In genomic region chr2:119179951-119180350, GRCh38 we compare ENCODE assay signal across 35 cellular contexts. TPM values are rescaled to one million over a fixed set of nuclear protein-coding genes. Genes with fewer than 3 reads are reported as not detected.
DNase-seq lines count a peak whose midpoint lies in the region; ATAC-seq and TF ChIP-seq lines count a peak whose summit lies in the region.
"Had no signal": no experiment of that assay in that cellular context is flagged by ENCODE, and none has a peak within 500 bp of the region (broad histone marks: within the 10 kb centered on the region; RNA-seq: fewer than 3 reads in every experiment).

No MANE protein-coding gene starts in this region.

- intact Hi-C loops in natural killer cell (cut with micrococcal nuclease) (loop anchor here (10.0 kb wide), 1 partner anchor 1135 kb away; no protein-coding TSS in a partner anchor), left ventricle myocardium superior (cut with micrococcal nuclease) (no loop called here)

- H3K9me3 Mint-ChIP-seq in chondrocyte (ENCODE audit: low read depth) (no peaks in the 10 kb centered on the region), natural killer cell (no peaks in the 10 kb centered on the region)
- H3K9me3 Mint-ChIP-seq: activated B cell treated with CpG ODN at 0.5 μM for 24 hours; activated CD4-positive, alpha-beta T cell treated with anti-CD3 and anti-CD28 coated beads, Interleukin-2, amount 10 ng/mL, durations not matched to agents 7 days and 5 days; activated T-cell treated with anti-CD3 and anti-CD28 coated beads, Interleukin-2, amount 50 U/mL, for 24 hours; dendritic cell treated with granulocyte-macrophage colony-stimulating factor and Interleukin-4, amounts not matched to agents 40 ng/mL and 50 ng/mL, for 4 days; naive thymus-derived CD8-positive, alpha-beta T cell; stimulated activated memory B cell treated with anti-CD40 and anti-IgM and Interleukin-4, amounts not matched to agents 10 μg/mL and 1 μg/mL and 100 μg/mL, for 72 hours had no signal

- TF ChIP-seq CTCF in HEK293 (tag by site-specific recombination; IDR thresholded peaks at IDR 0.05) (no peak), chondrocyte (IDR thresholded peaks at IDR 0.05) (peak; percentile 40), natural killer cell (IDR thresholded peaks at IDR 0.05) (no peak)

- no peak for ATAC-seq in natural killer cell
- no peak for ATAC-seq in left ventricle myocardium superior
- ATAC-seq: naive thymus-derived CD8-positive, alpha-beta T cell; stimulated activated memory B cell treated with anti-CD40 and anti-IgM and Interleukin-4, amounts not matched to agents 10 μg/mL and 1 μg/mL and 100 μg/mL, for 72 hours had no signal

- CTCF ChIA-PET in HEK293 (lab: Yijun Ruan, JAX), result interaction anchor here (0.9 to 1.5 kb wide), 2 partner anchors 53 to 152 kb away, joined by 3 read pairs; no protein-coding TSS in a partner anchor

- H3K4me3 ChIP-seq in HEK293 (ENCODE audit: low read depth, low read length) (no peak overlapping the region), skeletal muscle cell (ENCODE audit: low read depth, low read length) (no peak overlapping the region)
- H3K4me3 ChIP-seq: BLaER1 treated with 17β-estradiol and CSF1 and Interleukin-3, amounts not matched to agents 10 nM and 100 nM; left ventricle myocardium inferior; sigmoid colon; SJSA1 had no signal

- no peaks in the 10 kb centered on the region for H3K4me1 ChIP-seq in HEK293 (ENCODE audit: control insufficient read depth, insufficient read depth, low read length)
- H3K4me1 ChIP-seq: BLaER1 treated with 17β-estradiol and CSF1 and Interleukin-3, amounts not matched to agents 10 nM and 100 nM; sigmoid colon had no signal

- H3K27me3 Mint-ChIP-seq in chondrocyte (ENCODE audit: low read depth) (no peaks in the 10 kb centered on the region), natural killer cell (ENCODE audit: low read depth in 2 of 2) (no peaks in the 10 kb centered on the region)
- H3K27me3 Mint-ChIP-seq: activated B cell treated with CpG ODN at 0.5 μM for 24 hours; activated naive CD8-positive, alpha-beta T cell; activated T-cell treated with anti-CD3 and anti-CD28 coated beads, Interleukin-2, amount 50 U/mL, for 24 hours; stimulated activated memory B cell treated with anti-CD40 and anti-IgM and Interleukin-4, amounts not matched to agents 10 μg/mL and 1 μg/mL and 100 μg/mL, for 72 hours had no signal

- no peaks in the 10 kb centered on the region for H3K36me3 Mint-ChIP-seq in chondrocyte (ENCODE audit: low read depth)
- H3K36me3 Mint-ChIP-seq in natural killer cell, result no peaks in the 10 kb centered on the region
- H3K36me3 Mint-ChIP-seq: activated naive CD8-positive, alpha-beta T cell; naive thymus-derived CD8-positive, alpha-beta T cell; stimulated activated memory B cell treated with anti-CD40 and anti-IgM and Interleukin-4, amounts not matched to agents 10 μg/mL and 1 μg/mL and 100 μg/mL, for 72 hours had no signal

- no peaks in the 10 kb centered on the region for H3K9me3 ChIP-seq in HEK293 (ENCODE audit: control insufficient read depth, insufficient read depth, low read depth, low read length)
- H3K9me3 ChIP-seq: BLaER1 treated with 17β-estradiol and CSF1 and Interleukin-3, amounts not matched to agents 10 nM and 100 nM; left ventricle myocardium inferior; sigmoid colon; SJSA1 had no signal

- POLR2A ChIA-PET in HEK293 (lab: Yijun Ruan, JAX), result no interaction called here

- H3K27ac Mint-ChIP-seq in chondrocyte (ENCODE audit: unreplicated experiment) (peak overlapping the region; percentile 81), natural killer cell (no peak overlapping the region)
- H3K27ac Mint-ChIP-seq: activated B cell treated with CpG ODN at 0.5 μM for 24 hours; activated CD4-positive, alpha-beta T cell treated with anti-CD3 and anti-CD28 coated beads, Interleukin-2, amount 10 ng/mL, durations not matched to agents 7 days and 5 days; activated naive CD8-positive, alpha-beta T cell; activated T-cell treated with anti-CD3 and anti-CD28 coated beads, Interleukin-2, amount 50 U/mL, for 24 hours; dendritic cell treated with granulocyte-macrophage colony-stimulating factor and Interleukin-4, amounts not matched to agents 40 ng/mL and 50 ng/mL, for 4 days; naive thymus-derived CD8-positive, alpha-beta T cell; stimulated activated memory B cell treated with anti-CD40 and anti-IgM and Interleukin-4, amounts not matched to agents 10 μg/mL and 1 μg/mL and 100 μg/mL, for 72 hours had no signal

- H3K27ac ChIP-seq in HEK293 (ENCODE audit: extremely low read depth, low read depth, low read length), result no peak overlapping the region
- H3K27ac ChIP-seq: BLaER1 treated with 17β-estradiol and CSF1 and Interleukin-3, amounts not matched to agents 10 nM and 100 nM; KMS-11; left ventricle myocardium inferior; sigmoid colon; SJSA1 had no signal

- DNase-seq in NCI-H2171 treated with DMSO at 0.1 percent for 48 hours (lab: John Stamatoyannopoulos, UW) (peak; percentile 86), chondrocyte (ENCODE audit: low spot score) (peak; percentile 41), skeletal muscle cell (ENCODE audit: low read depth) (peak; percentile 16), hippocampal formation (lab: John Stamatoyannopoulos, UW) (no peak), T-helper 9 cell (no peak), natural killer cell (no peak), left ventricle myocardium superior (no peak)
- DNase-seq: activated B cell treated with CpG ODN at 0.5 μM for 24 hours; activated CD4-positive, alpha-beta T cell treated with anti-CD3 and anti-CD28 coated beads, Interleukin-2, amount 10 ng/mL, durations not matched to agents 7 days and 5 days; activated effector memory CD4-positive, alpha-beta T cell treated with anti-CD3 and anti-CD28 coated beads, Interleukin-2, amount 50 U/mL, for 16 hours; activated T-cell treated with anti-CD3 and anti-CD28 coated beads, Interleukin-2, amount 50 U/mL, for 24 hours; anterior cingulate cortex; caudate nucleus; erythroblast; islet precursor cell; left ventricle myocardium inferior; naive thymus-derived CD8-positive, alpha-beta T cell; NCI-H1417 treated with DMSO at 0.1 percent for 48 hours; NCI-H446 treated with DMSO at 0.1 percent for 48 hours; NCI-H82; occipital lobe; RPMI8226; sigmoid colon; T-helper 1 cell; trophoblast cell had no signal

- H3K4me1 Mint-ChIP-seq in chondrocyte (ENCODE audit: low read depth) (peaks cover 20% of the 10 kb centered on the region), natural killer cell (no peaks in the 10 kb centered on the region)
- H3K4me1 Mint-ChIP-seq: activated B cell treated with CpG ODN at 0.5 μM for 24 hours; activated CD4-positive, alpha-beta T cell treated with anti-CD3 and anti-CD28 coated beads, Interleukin-2, amount 10 ng/mL, durations not matched to agents 7 days and 5 days; naive thymus-derived CD8-positive, alpha-beta T cell; stimulated activated memory B cell treated with anti-CD40 and anti-IgM and Interleukin-4, amounts not matched to agents 10 μg/mL and 1 μg/mL and 100 μg/mL, for 72 hours had no signal

- H3K36me3 ChIP-seq in HEK293 (ENCODE audit: control insufficient read depth in 2 of 2, insufficient read depth in 1 of 2, low read length in 2 of 2), result no peaks in the 10 kb centered on the region
- H3K36me3 ChIP-seq: BLaER1 treated with 17β-estradiol and CSF1 and Interleukin-3, amounts not matched to agents 10 nM and 100 nM; left ventricle myocardium inferior; sigmoid colon; SJSA1 had no signal

- H3K4me3 Mint-ChIP-seq in chondrocyte (ENCODE audit: unreplicated experiment), result no peak overlapping the region
- no peak overlapping the region for H3K4me3 Mint-ChIP-seq in natural killer cell
- H3K4me3 Mint-ChIP-seq: activated B cell treated with CpG ODN at 0.5 μM for 24 hours; activated CD4-positive, alpha-beta T cell treated with anti-CD3 and anti-CD28 coated beads, Interleukin-2, amount 10 ng/mL, durations not matched to agents 7 days and 5 days; activated naive CD8-positive, alpha-beta T cell; activated T-cell treated with anti-CD3 and anti-CD28 coated beads, Interleukin-2, amount 50 U/mL, for 24 hours; dendritic cell treated with granulocyte-macrophage colony-stimulating factor and Interleukin-4, amounts not matched to agents 40 ng/mL and 50 ng/mL, for 4 days; naive thymus-derived CD8-positive, alpha-beta T cell; stimulated activated memory B cell treated with anti-CD40 and anti-IgM and Interleukin-4, amounts not matched to agents 10 μg/mL and 1 μg/mL and 100 μg/mL, for 72 hours had no signal

TF ChIP-seq in HEK293, 187 proteins besides CTCF, POLR2A, EP300 and RAD21:
- TF ChIP-seq ZFP3 (tag by site-specific recombination; IDR thresholded peaks at IDR 0.05; ENCODE audit: low read depth), result no peak
- TF ChIP-seq ZNF623 (tag by site-specific recombination; IDR thresholded peaks at IDR 0.05), result no peak
- no peak for TF ChIP-seq ZSCAN18 (tag by site-specific recombination; IDR thresholded peaks at IDR 0.05)
- TF ChIP-seq ZIC2 (tag by site-specific recombination; IDR thresholded peaks at IDR 0.05), result peak; percentile 12; the same call in 1 of the 2 replicates

RNA-seq across cellular contexts. Expression of gene C1QL2, which starts 21.4 kb away (rescaled TPM):
- total RNA-seq in chondrocyte (not detected in 3 replicates), natural killer cell (not detected), left ventricle myocardium superior (not detected)
- total RNA-seq: activated B cell treated with CpG ODN at 0.5 μM for 24 hours; activated CD4-positive, alpha-beta T cell treated with anti-CD3 and anti-CD28 coated beads, Interleukin-2, amount 10 ng/mL, durations not matched to agents 7 days and 5 days; G401; left ventricle myocardium inferior; naive thymus-derived CD8-positive, alpha-beta T cell; pulmonary artery endothelial cell; sigmoid colon; SJSA1; subcutaneous adipose tissue had no signal

RNA-seq across cellular contexts. Expression of gene STEAP3, which starts 43.7 kb away (rescaled TPM):
- total RNA-seq in chondrocyte (44.6 to 151 TPM (median 46.6 TPM) in 3 replicates), natural killer cell (1 to 10 TPM; 1.7 to 2.5 (median 2.0) TPM), left ventricle myocardium superior (11.8 TPM)
- total RNA-seq: naive thymus-derived CD8-positive, alpha-beta T cell; occipital lobe had no signal

Comparison
In these comparisons a context has a peak if more than half of its experiments do, and no peak if none do; other contexts are left out.
1. DNase-seq: peak in NCI-H2171 treated with DMSO at 0.1 percent for 48 hours (single experiment), chondrocyte (single experiment) and skeletal muscle cell (single experiment); none in hippocampal formation (0 of 2), T-helper 9 cell (single experiment), natural killer cell (single experiment) and left ventricle myocardium superior (single experiment).